Comparison of ENCODE assay signal across 7 cellular contexts in the genomic region with DNA sequence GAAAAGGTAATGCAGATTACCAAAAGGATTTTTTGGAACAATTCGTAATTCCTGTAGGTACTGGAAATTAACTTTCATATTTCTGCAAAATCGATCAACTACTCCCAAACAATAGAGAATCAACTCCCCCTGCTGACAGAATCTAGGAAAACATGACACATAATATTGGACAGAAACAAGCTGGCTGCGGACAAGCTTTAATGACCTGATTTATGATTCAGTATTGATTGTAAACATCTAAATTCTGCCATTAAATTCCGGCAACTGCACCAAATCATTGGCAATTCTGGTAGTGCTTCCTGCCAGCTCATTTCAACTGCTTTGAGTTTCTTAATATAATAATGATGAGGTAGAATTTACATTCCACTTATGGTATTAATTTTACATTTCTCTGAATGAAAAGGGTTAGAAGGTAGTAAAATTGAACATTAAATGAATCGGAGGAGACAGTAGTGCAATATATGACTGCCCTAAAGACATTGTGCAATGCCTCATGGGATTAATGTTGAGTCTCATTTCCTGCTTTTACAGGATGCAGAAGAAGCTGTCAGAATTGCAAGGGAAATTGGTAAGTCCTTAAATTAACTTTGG.
DNase-seq lines count a peak whose midpoint lies in the region; TF ChIP-seq lines count a peak whose summit lies in the region.

No MANE protein-coding gene starts in this region.

- intact Hi-C loops in uterus (cut with DNase I; ENCODE audit: low total_unique reads): no loop called here

- no peak overlapping the region for H2BK15ac ChIP-seq in H9 (ENCODE audit: low read depth, low read length)

- H3K27me3 ChIP-seq in H9 (ENCODE audit: insufficient read depth, low read length) (no peaks in the 10 kb centered on the region), uterus (no peaks in the 10 kb centered on the region)

- H3K4me2 ChIP-seq in H9 (ENCODE audit: insufficient read depth, insufficient read length, low read length): no peak overlapping the region

- H3T11ph ChIP-seq in H9 (ENCODE audit: low read length): no peak overlapping the region

- TF ChIP-seq CTCF in H9 (conservative IDR thresholded peaks at IDR 0.05) (peak; percentile 74), astrocyte of the spinal cord (IDR thresholded peaks at IDR 0.05; ENCODE audit: low read depth, low read length) (peak; percentile 53), uterus (IDR thresholded peaks at IDR 0.05) (peak; percentile 20 to 56 (median 42))

- in situ Hi-C loops in astrocyte of the spinal cord (cut with HindIII; ENCODE audit: low sequenced_read_pairs): no loop called here

- H3K36me3 ChIP-seq in uterus: no peaks in the 10 kb centered on the region

- no peak overlapping the region for H3K56ac ChIP-seq in H9 (ENCODE audit: insufficient read length, low read depth, low read length)

- H3K4me1 Mint-ChIP-seq in H9: peaks cover 38 to 43% of the 10 kb centered on the region in 2 experiments

- peak; percentile 45 for DNase-seq in DMS153 (lab: John Stamatoyannopoulos, UW)
- no peak for DNase-seq in H9
- peak; percentile 16 for DNase-seq in NCI-H226
- DNase-seq in astrocyte of the spinal cord (ENCODE audit: low read depth, low spot score): peak; percentile 73
- peak; percentile 68 for DNase-seq in kidney glomerular epithelial cell (lab: John Stamatoyannopoulos, UW)
- no peak for DNase-seq in uterus
- DNase-seq in effector CD4-positive, alpha-beta T cell: no peak

- H4K91ac ChIP-seq in H9 (ENCODE audit: insufficient read length, low read depth, low read length): no peak overlapping the region

- H3K4me3 ChIP-seq in astrocyte of the spinal cord (ENCODE audit: low read depth, low read length) (no peak overlapping the region), uterus (no peak overlapping the region)

- H2BK20ac ChIP-seq in H9 (ENCODE audit: low read depth, low read length, poor library complexity, severe bottlenecking): no peak overlapping the region

- H2BK12ac ChIP-seq in H9 (ENCODE audit: insufficient read length, low read depth, low read length): no peak overlapping the region

- H3K18ac ChIP-seq in H9 (ENCODE audit: insufficient read length, low read depth, low read length): no peak overlapping the region

- H3K4ac ChIP-seq in H9 (ENCODE audit: low read depth, low read length): no peak overlapping the region

- no peaks in the 10 kb centered on the region for H3K9me3 ChIP-seq in H9 (ENCODE audit: control insufficient read depth, low read depth, low read length)
- no peaks in the 10 kb centered on the region for H3K9me3 ChIP-seq in uterus

- H3K27me3 Mint-ChIP-seq in H9 (ENCODE audit: low read depth): no peaks in the 10 kb centered on the region

- no peaks in the 10 kb centered on the region for H3K9me3 Mint-ChIP-seq in H9

- H4K5ac ChIP-seq in H9 (ENCODE audit: insufficient read length, low read depth, low read length): no peak overlapping the region

- no peak overlapping the region for H3K23ac ChIP-seq in H9 (ENCODE audit: insufficient read length, low read depth, low read length)

- no peak for TF ChIP-seq POLR2A in uterus (IDR thresholded peaks at IDR 0.05)

- H3K79me2 ChIP-seq in H9 (ENCODE audit: insufficient read depth, low read length): no peaks in the 10 kb centered on the region

- H2BK5ac ChIP-seq in H9 (ENCODE audit: insufficient read length, low read length): no peak overlapping the region

- no peak overlapping the region for H4K8ac ChIP-seq in H9 (replicated peaks; ENCODE audit: insufficient read length, low read depth, low read length)

- no peaks in the 10 kb centered on the region; the same call in 1 of the 2 replicates for H3K4me1 ChIP-seq in H9 (ENCODE audit: insufficient read depth, low read length)
- H3K4me1 ChIP-seq in uterus: no peaks in the 10 kb centered on the region

- H4K20me1 ChIP-seq in H9 (ENCODE audit: control insufficient read depth, insufficient read depth, insufficient read length): no peaks in the 10 kb centered on the region

- H2BK120ac ChIP-seq in H9 (ENCODE audit: low read depth, low read length, poor library complexity, severe bottlenecking): no peak overlapping the region

- no peak overlapping the region for H2AFZ ChIP-seq in H9 (ENCODE audit: low read length)

- no peaks in the 10 kb centered on the region for H3K79me1 ChIP-seq in H9 (ENCODE audit: insufficient read depth, low read depth, low read length, poor library complexity, severe bottlenecking)

- H3K23me2 ChIP-seq in H9 (ENCODE audit: insufficient read length, low read depth, low read length, poor library complexity, severe bottlenecking): no peaks in the 10 kb centered on the region

- no peak overlapping the region; a peak in 1 of 5 replicates for H3K4me3 Mint-ChIP-seq in H9

- H3K14ac ChIP-seq in H9 (ENCODE audit: insufficient read depth, low read length): no peak overlapping the region

- peaks cover 0 to 8% (median 5%) of the 10 kb centered on the region in 3 experiments; a peak in 5 of 7 replicates for H3K36me3 Mint-ChIP-seq in H9 (ENCODE audit: insufficient read depth in 1 of 3, low read depth in 3 of 3)

- no peak overlapping the region for H2AK5ac ChIP-seq in H9 (ENCODE audit: insufficient read length, low read length)

- WGBS in H9 (ENCODE audit: extremely low coverage, insufficient read length, low lambda C conversion rate): no CpG with 5 or more reads among the region's 5 CpGs

- H3K27ac ChIP-seq in H9 (ENCODE audit: insufficient read length, low read depth, low read length) (no peak overlapping the region), uterus (no peak overlapping the region)

- no peak overlapping the region for H3K9ac ChIP-seq in H9 (ENCODE audit: extremely low read depth, insufficient read length, low read length)

- no peak overlapping the region for H3K27ac Mint-ChIP-seq in H9

Comparison
In these comparisons a context has a peak if more than half of its experiments do, and no peak if none do; other contexts are left out.
1. DNase-seq: peak in DMS153 (single experiment), NCI-H226 (single experiment), astrocyte of the spinal cord (single experiment) and kidney glomerular epithelial cell (single experiment); none in H9 (single experiment), uterus (0 of 2) and effector CD4-positive, alpha-beta T cell (single experiment).
2. Peak in every context shown above with its lines, with median percentiles within 50 percentile points of each other: CTCF ChIP-seq.